In genomic region chr18:23498877-23499570, GRCh38 we compare ENCODE assay signal across 9 cellular contexts. TPM values are rescaled to one million over a fixed set of nuclear protein-coding genes. Genes with fewer than 3 reads are reported as not detected.
DNase-seq lines count a peak whose midpoint lies in the region; ATAC-seq and TF ChIP-seq lines count a peak whose summit lies in the region.
"Had no signal": no experiment of that assay in that cellular context is flagged by ENCODE, and none has a peak within 500 bp of the region (broad histone marks: within the 10 kb centered on the region; RNA-seq: fewer than 3 reads in every experiment).

No MANE protein-coding gene starts in this region.

- no peaks in the 10 kb centered on the region for H3F3A ChIP-seq in smooth muscle cell (ENCODE audit: low read depth)

- no peaks in the 10 kb centered on the region for H3K9me3 Mint-ChIP-seq in Caco-2 (ENCODE audit: unreplicated experiment)
- H3K9me3 Mint-ChIP-seq: activated naive CD4-positive, alpha-beta T cell treated with anti-CD3 and anti-CD28 coated beads, Interleukin-2, amount 50 U/mL, for 24 hours had no signal

- H3K9ac ChIP-seq in adipocyte (ENCODE audit: low read length) (no peak overlapping the region), smooth muscle cell (ENCODE audit: low read depth) (no peak overlapping the region)

- no peak overlapping the region for H2AFZ ChIP-seq in smooth muscle cell (ENCODE audit: low read depth)

- no TSS peak for BruUV-seq in Caco-2 (replicated peaks; lab: Mats Ljungman, UMichigan)

- H3K27ac ChIP-seq in smooth muscle cell (ENCODE audit: low read depth) = peak overlapping the region; percentile 67

- H3K27ac Mint-ChIP-seq in Caco-2 (ENCODE audit: unreplicated experiment) = no peak overlapping the region
- H3K27ac Mint-ChIP-seq: activated naive CD4-positive, alpha-beta T cell treated with anti-CD3 and anti-CD28 coated beads, Interleukin-2, amount 50 U/mL, for 24 hours had no signal

- H3K36me3 ChIP-seq in Caco-2 (ENCODE audit: control insufficient read depth, insufficient read depth, low read length) = no peaks in the 10 kb centered on the region
- no peaks in the 10 kb centered on the region for H3K36me3 ChIP-seq in adipocyte (ENCODE audit: control insufficient read depth, insufficient read depth, low read length, severe bottlenecking)
- H3K36me3 ChIP-seq in smooth muscle cell (ENCODE audit: low read depth) = no peaks in the 10 kb centered on the region

- H3K4me1 Mint-ChIP-seq in Caco-2 (ENCODE audit: low read depth, unreplicated experiment) = no peaks in the 10 kb centered on the region

- H3K27me3 Mint-ChIP-seq in Caco-2 (ENCODE audit: insufficient read depth, unreplicated experiment) = no peaks in the 10 kb centered on the region
- H3K27me3 Mint-ChIP-seq: activated naive CD4-positive, alpha-beta T cell treated with anti-CD3 and anti-CD28 coated beads, Interleukin-2, amount 50 U/mL, for 24 hours had no signal

- no peak overlapping the region for H3K4me3 ChIP-seq in Caco-2 (ENCODE audit: low read depth, low read length)
- H3K4me3 ChIP-seq in adipocyte (ENCODE audit: low read length) = no peak overlapping the region
- H3K4me3 ChIP-seq in smooth muscle cell = no peak overlapping the region

- H3K27me3 ChIP-seq in Caco-2 (replicated peaks; ENCODE audit: control insufficient read depth, insufficient read depth, low read length) (no peaks in the 10 kb centered on the region), adipocyte (replicated peaks; ENCODE audit: control insufficient read depth, insufficient read depth, low read length) (no peaks in the 10 kb centered on the region), smooth muscle cell (ENCODE audit: low read depth) (no peaks in the 10 kb centered on the region)

- DNase-seq in Caco-2 (peak; percentile 53 to 57), NCI-H1048 (lab: John Stamatoyannopoulos, UW) (peak; percentile 40), SW 1271 (lab: John Stamatoyannopoulos, UW) (peak; percentile 56 to 76), adipocyte (ENCODE audit: low read depth) (peak; percentile 90), hypothalamus (lab: John Stamatoyannopoulos, UW) (peak in 36 of 51 donors; percentile 2 to 78 (median 46)), smooth muscle cell (lab: John Stamatoyannopoulos, UW; ENCODE audit: unreplicated experiment) (peak; percentile 3)

- intact Hi-C loops in Caco-2 (cut with micrococcal nuclease; ENCODE audit: unreplicated experiment) = no loop called here

- H3K4me3 Mint-ChIP-seq in Caco-2 (ENCODE audit: unreplicated experiment) = no peak overlapping the region
- H3K4me3 Mint-ChIP-seq: activated naive CD4-positive, alpha-beta T cell treated with anti-CD3 and anti-CD28 coated beads, Interleukin-2, amount 50 U/mL, for 24 hours had no signal

- peak; percentile 34 for ATAC-seq in GM21576 (IDR thresholded peaks at IDR 0.05; ENCODE audit: unreplicated experiment)
- no peak for ATAC-seq in HG03565 (IDR thresholded peaks at IDR 0.05; ENCODE audit: unreplicated experiment)

- peak; percentile 29 to 65 for TF ChIP-seq CTCF in Caco-2 (IDR thresholded peaks at IDR 0.05; ENCODE audit: insufficient read depth in 1 of 2, low read depth in 1 of 2, low read length in 1 of 2, severe bottlenecking in 1 of 2, unreplicated experiment in 1 of 2)
- peak; percentile 92 for TF ChIP-seq CTCF in smooth muscle cell (IDR thresholded peaks at IDR 0.05; ENCODE audit: borderline replicate concordance, insufficient read depth, poor library complexity, severe bottlenecking)

- 44% methylated on average over 13 of the region's 13 CpGs for WGBS in smooth muscle cell (ENCODE audit: low lambda C conversion rate)

- H4K20me1 ChIP-seq in smooth muscle cell (ENCODE audit: low read depth) = no peaks in the 10 kb centered on the region

- POLR2A ChIA-PET in Caco-2 (lab: Charles Lee) = interaction anchor here (0.5 kb wide), 2 partner anchors 15 to 640 kb away, joined by 3 read pairs; partner anchors contain the start of gene CABYR

- H3K4me2 ChIP-seq in smooth muscle cell = peak overlapping the region; percentile 45

- H3K36me3 Mint-ChIP-seq in Caco-2 (ENCODE audit: insufficient read depth, unreplicated experiment) = peaks cover 10% of the 10 kb centered on the region
- H3K36me3 Mint-ChIP-seq: activated naive CD4-positive, alpha-beta T cell treated with anti-CD3 and anti-CD28 coated beads, Interleukin-2, amount 50 U/mL, for 24 hours had no signal

- peaks cover 5% of the 10 kb centered on the region for H3K79me2 ChIP-seq in smooth muscle cell (ENCODE audit: low read depth)

- H3K9me3 ChIP-seq in Caco-2 = no peaks in the 10 kb centered on the region
- no peaks in the 10 kb centered on the region for H3K9me3 ChIP-seq in adipocyte (ENCODE audit: control insufficient read depth, low read length)
- no peaks in the 10 kb centered on the region for H3K9me3 ChIP-seq in smooth muscle cell (replicated peaks; ENCODE audit: low read depth)

- H3K4me1 ChIP-seq in Caco-2 (no peaks in the 10 kb centered on the region), adipocyte (ENCODE audit: control insufficient read depth, insufficient read depth, low read length) (peaks cover 6% of the 10 kb centered on the region), smooth muscle cell (ENCODE audit: low read depth) (peaks cover 26% of the 10 kb centered on the region)

- CTCF ChIA-PET in Caco-2 (lab: Charles Lee) = interaction anchor here (0.6 to 1.2 kb wide), 4 partner anchors 11 to 46 kb away, joined by 3 to 4 read pairs (median 3); partner anchors contain the start of gene RIOK3

RNA-seq across cellular contexts. Expression of gene RMC1, which starts 4.3 kb away (rescaled TPM):
- total RNA-seq in Caco-2 (2022) (12.1 and 12.9 TPM in 2 replicates), smooth muscle cell (13.2 and 20.7 TPM in 2 replicates)
- polyA plus RNA-seq in smooth muscle cell = 10.0 and 20.6 TPM in 2 replicates

RNA-seq across cellular contexts. Expression of gene RIOK3, which starts 45.9 kb away (rescaled TPM):
- total RNA-seq in Caco-2 (2022) (28.1 and 32.4 TPM in 2 replicates), smooth muscle cell (79.9 and 100 TPM in 2 replicates)
- polyA plus RNA-seq in smooth muscle cell = 56.0 TPM in 2 replicates

Comparison
In these comparisons a context has a peak if more than half of its experiments do, and no peak if none do; other contexts are left out.
1. DNase-seq: peak in every context shown above with its lines; median percentile 90 in adipocyte; 66 in SW 1271; 55 in Caco-2; 46 in hypothalamus; 40 in NCI-H1048; 3 in smooth muscle cell.